Comparison of ENCODE assay signal across 8 cellular contexts in genomic region chr2:120346667-120347358, GRCh38. TPM values are rescaled to one million over a fixed set of nuclear protein-coding genes. Genes with fewer than 3 reads are reported as not detected.
DNase-seq lines count a peak whose midpoint lies in the region; ATAC-seq, FAIRE-seq and TF ChIP-seq lines count a peak whose summit lies in the region.

No MANE protein-coding gene starts in this region.

- H2BK5ac ChIP-seq in trophoblast cell (ENCODE audit: low read depth, low read length, poor library complexity) = no peak overlapping the region

- H3K9ac ChIP-seq in trophoblast cell (ENCODE audit: low read length) = no peak overlapping the region

- H4K12ac ChIP-seq in trophoblast cell (ENCODE audit: low read depth, low read length) = no peak overlapping the region

- peaks cover 8 to 10% of the 10 kb centered on the region in 2 experiments for H3K4me1 ChIP-seq in trophoblast cell (ENCODE audit: control insufficient read depth in 1 of 2, insufficient read depth in 2 of 2, low read length in 2 of 2)

- no peak overlapping the region for H3K14ac ChIP-seq in trophoblast cell (ENCODE audit: low read length)

- no peak overlapping the region for H2BK120ac ChIP-seq in trophoblast cell (ENCODE audit: insufficient read depth, low read length, poor library complexity)

- H3K9me3 Mint-ChIP-seq in activated CD4-positive, alpha-beta memory T cell treated with anti-CD3 and anti-CD28 coated beads for 36 hours = no peaks in the 10 kb centered on the region

- intact Hi-C loops in Right ventricle myocardium inferior (cut with DNase I) (no loop called here), cardiac septum (cut with DNase I) (loop anchor here (10.0 kb wide), 1 partner anchor 728 kb away; no protein-coding TSS in a partner anchor)
- intact Hi-C loops in activated CD4-positive, alpha-beta memory T cell treated with anti-CD3 and anti-CD28 coated beads for 36 hours (cut with micrococcal nuclease) = loop anchor here (5.0 kb wide), 1 partner anchor 205 kb away; no protein-coding TSS in a partner anchor

- no peak overlapping the region for H3K18ac ChIP-seq in trophoblast cell (ENCODE audit: low read length)

- H3K4me1 Mint-ChIP-seq in activated CD4-positive, alpha-beta memory T cell treated with anti-CD3 and anti-CD28 coated beads for 36 hours (ENCODE audit: low read depth) = peaks cover 22% of the 10 kb centered on the region

- H2BK12ac ChIP-seq in trophoblast cell (ENCODE audit: low read length) = no peak overlapping the region

- H3K9me3 ChIP-seq in trophoblast cell (ENCODE audit: insufficient read depth, low read depth, low read length) = peaks cover 17% of the 10 kb centered on the region

- TF ChIP-seq POLR2A in H54 (IDR thresholded peaks at IDR 0.05; ENCODE audit: low read depth, low read length) = no peak

- H4K91ac ChIP-seq in trophoblast cell (ENCODE audit: low read depth, low read length) = no peak overlapping the region

- no peak overlapping the region for H3K27ac ChIP-seq in trophoblast cell (ENCODE audit: low read depth, low read length)

- H3K23ac ChIP-seq in trophoblast cell (ENCODE audit: low read length) = no peak overlapping the region

- no peaks in the 10 kb centered on the region for H3K79me1 ChIP-seq in trophoblast cell (ENCODE audit: low read length)

- no CpG with 5 or more reads among the region's 54 CpGs for WGBS in trophoblast cell (ENCODE audit: extremely low coverage, insufficient coverage, insufficient read length)

- no peak for FAIRE-seq in H54 (lab: Jason Lieb, UNC)

- peaks cover 55% of the 10 kb centered on the region for H3K27me3 Mint-ChIP-seq in activated CD4-positive, alpha-beta memory T cell treated with anti-CD3 and anti-CD28 coated beads for 36 hours

- peaks cover 75% of the 10 kb centered on the region for H3K27me3 ChIP-seq in trophoblast cell (ENCODE audit: insufficient read depth, low read length)

- peak overlapping the region; percentile 28 for H3K4me2 ChIP-seq in trophoblast cell (ENCODE audit: low read length)

- H3K36me3 Mint-ChIP-seq in activated CD4-positive, alpha-beta memory T cell treated with anti-CD3 and anti-CD28 coated beads for 36 hours = no peaks in the 10 kb centered on the region

- no peak overlapping the region for H3K27ac Mint-ChIP-seq in activated CD4-positive, alpha-beta memory T cell treated with anti-CD3 and anti-CD28 coated beads for 36 hours

- CTCF ChIA-PET in activated CD4-positive, alpha-beta memory T cell treated with anti-CD3 and anti-CD28 coated beads for 36 hours (lab: Charles Lee) = interaction anchor here (0.6 to 2.0 kb wide), 2 partner anchors 172 to 1567 kb away, joined by 3 to 8 read pairs; no protein-coding TSS in a partner anchor

- no peak for TF ChIP-seq CTCF in fibroblast of the aortic adventitia (IDR thresholded peaks at IDR 0.05; ENCODE audit: insufficient read depth, low read length)

- H3K79me2 ChIP-seq in trophoblast cell (ENCODE audit: control insufficient read depth, insufficient read depth, low read length, poor library complexity) = no peaks in the 10 kb centered on the region

- peak; percentile 30 for ATAC-seq in Right ventricle myocardium inferior
- ATAC-seq in GM21526 (IDR thresholded peaks at IDR 0.05; ENCODE audit: low FRiP score, unreplicated experiment) = no peak

- POLR2A ChIA-PET in activated CD4-positive, alpha-beta memory T cell treated with anti-CD3 and anti-CD28 coated beads for 36 hours (lab: Charles Lee) = no interaction called here

- H2AFZ ChIP-seq in trophoblast cell (ENCODE audit: insufficient read depth, low read length, poor library complexity) = no peak overlapping the region

- no peaks in the 10 kb centered on the region for H3K36me3 ChIP-seq in trophoblast cell (ENCODE audit: control insufficient read depth in 1 of 2, insufficient read depth in 2 of 2, low read length in 2 of 2)

- no peak overlapping the region for H4K8ac ChIP-seq in trophoblast cell (ENCODE audit: low read depth, low read length)

- no peak overlapping the region for H3K4ac ChIP-seq in trophoblast cell (ENCODE audit: low read depth, low read length)

- no peak overlapping the region for H3K4me3 ChIP-seq in fibroblast of the aortic adventitia (ENCODE audit: low read depth, low read length)
- H3K4me3 ChIP-seq in trophoblast cell (ENCODE audit: low read depth, low read length) = no peak overlapping the region

- no peak overlapping the region for H2AK5ac ChIP-seq in trophoblast cell (ENCODE audit: low read length)

- peak overlapping the region; percentile 50 for H3K4me3 Mint-ChIP-seq in activated CD4-positive, alpha-beta memory T cell treated with anti-CD3 and anti-CD28 coated beads for 36 hours

- peak; percentile 60 for DNase-seq in Right ventricle myocardium inferior (ENCODE audit: missing footprints)
- DNase-seq in cardiac septum (ENCODE audit: low spot score) = no peak
- peak; percentile 28 for DNase-seq in activated CD4-positive, alpha-beta memory T cell treated with anti-CD3 and anti-CD28 coated beads for 36 hours
- peak; percentile 35 for DNase-seq in fibroblast of the aortic adventitia (ENCODE audit: low read depth)
- peak in 1 of 2 donors; percentile 37 for DNase-seq in trophoblast cell
- no peak for DNase-seq in H54 (ENCODE audit: insufficient read length, low spot score)
- DNase-seq in GF-D8 (lab: John Stamatoyannopoulos, UW) = no peak

RNA-seq across cellular contexts. Expression of gene INHBB, which starts 0.9 kb away (rescaled TPM):
- total RNA-seq in Right ventricle myocardium inferior (7.1 TPM), cardiac septum (2.8 TPM), fibroblast of the aortic adventitia (ENCODE audit: low replicate concordance) (not detected in 2 replicates)
- total RNA-seq in activated CD4-positive, alpha-beta memory T cell treated with anti-CD3 and anti-CD28 coated beads for 36 hours = not detected
- polyA plus RNA-seq in trophoblast cell (2013) = 0.10 and 0.15 TPM in 2 replicates

Comparison
In these comparisons a context has a peak if more than half of its experiments do, and no peak if none do; other contexts are left out.
1. DNase-seq: peak in Right ventricle myocardium inferior (single experiment), activated CD4-positive, alpha-beta memory T cell treated with anti-CD3 and anti-CD28 coated beads for 36 hours (single experiment) and fibroblast of the aortic adventitia (single experiment); none in cardiac septum (single experiment), H54 (single experiment) and GF-D8 (single experiment).